8 cellular contexts compared by ENCODE assay signal in the genomic region with DNA sequence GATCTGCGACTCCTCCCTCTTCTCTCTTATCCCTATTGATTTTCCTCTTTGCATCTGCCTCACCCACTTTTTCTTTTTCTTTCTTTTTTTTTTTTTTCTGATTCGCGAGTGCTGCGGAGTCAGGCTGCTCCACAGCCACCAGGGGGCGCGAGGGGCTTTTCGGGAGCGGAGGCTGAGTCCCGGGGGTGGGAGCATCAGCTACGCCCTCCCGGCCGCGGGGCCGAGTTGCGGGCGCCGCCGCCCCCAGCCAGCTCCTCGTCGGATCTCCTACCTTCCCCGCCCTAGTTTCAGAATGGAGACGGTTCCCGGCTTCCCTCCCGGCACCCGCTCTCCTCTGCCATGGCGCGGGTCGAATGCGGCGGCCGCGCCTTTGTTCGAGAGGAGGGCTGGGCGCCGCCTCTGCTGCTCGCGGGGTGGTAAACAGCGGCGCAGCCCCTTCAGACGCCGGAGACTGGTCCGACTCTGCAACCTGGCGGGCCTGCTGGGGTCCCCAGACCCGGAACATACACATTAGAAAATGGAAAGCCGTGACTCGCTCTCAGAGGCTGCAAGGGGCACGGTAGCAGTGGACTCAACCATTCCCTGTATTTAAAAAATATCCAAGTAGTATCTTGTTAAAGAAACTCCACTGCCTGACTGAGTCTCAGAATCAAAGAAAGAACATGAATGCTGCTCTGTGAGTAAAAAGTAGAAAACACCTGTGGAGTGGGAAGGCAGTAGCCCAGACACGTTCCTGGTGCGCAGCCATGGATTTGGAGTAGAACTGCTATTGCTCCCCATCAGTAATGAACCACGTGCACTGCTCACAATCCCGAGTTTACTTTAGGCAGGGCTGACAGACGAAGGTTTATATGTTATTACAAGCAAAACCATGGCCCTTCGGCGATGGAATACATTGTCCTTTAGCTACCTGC. TPM values are rescaled to one million over a fixed set of nuclear protein-coding genes. Genes with fewer than 3 reads are reported as not detected.
DNase-seq lines count a peak whose midpoint lies in the region; ATAC-seq and TF ChIP-seq lines count a peak whose summit lies in the region.

No MANE protein-coding gene starts in this region.

- DNase-seq in DMS79 (lab: John Stamatoyannopoulos, UW) (peak; percentile 66), KG1 (lab: John Stamatoyannopoulos, UW) (peak; percentile 9), RPMI7951 (ENCODE audit: low read depth) (peak; percentile 83), activated gamma-delta T cell (lab: John Stamatoyannopoulos, UW) (peak; percentile 14), fibroblast of villous mesenchyme (ENCODE audit: low read depth) (peak; percentile 90), neural crest cell (ENCODE audit: low read depth, low spot score) (peak; percentile 94)
- DNase-seq in stimulated activated naive CD8-positive, alpha-beta T cell treated with anti-CD3 and anti-CD28 coated beads, Interleukin-15, amount 100 ng/mL, for 72 hours, result peak; percentile 65 to 75

- TF ChIP-seq CTCF in fibroblast of villous mesenchyme (IDR thresholded peaks at IDR 0.05; ENCODE audit: insufficient read depth, low read depth, low read length) (peak; percentile 98), neural crest cell (conservative IDR thresholded peaks at IDR 0.05) (peak; percentile 97)

- peak overlapping the region; percentile 98 for H3K4me3 Mint-ChIP-seq in neural crest cell
- H3K4me3 Mint-ChIP-seq in stimulated activated naive CD8-positive, alpha-beta T cell treated with anti-CD3 and anti-CD28 coated beads, Interleukin-15, amount 100 ng/mL, for 72 hours, result peak overlapping the region; percentile 89 to 93

- H3K27me3 Mint-ChIP-seq in neural crest cell (ENCODE audit: low read depth), result peaks cover 30% of the 10 kb centered on the region
- peaks cover 89% of the 10 kb centered on the region for H3K27me3 Mint-ChIP-seq in stimulated activated naive CD8-positive, alpha-beta T cell treated with anti-CD3 and anti-CD28 coated beads, Interleukin-15, amount 100 ng/mL, for 72 hours

- H3K36me3 Mint-ChIP-seq in neural crest cell (ENCODE audit: low read depth), result no peaks in the 10 kb centered on the region

- peaks cover 52% of the 10 kb centered on the region for H3K4me1 Mint-ChIP-seq in neural crest cell
- H3K4me1 Mint-ChIP-seq in stimulated activated naive CD8-positive, alpha-beta T cell treated with anti-CD3 and anti-CD28 coated beads, Interleukin-15, amount 100 ng/mL, for 72 hours, result peaks cover 18% of the 10 kb centered on the region

- peak overlapping the region; percentile 85 for H3K27ac Mint-ChIP-seq in neural crest cell (ENCODE audit: unreplicated experiment)
- peak overlapping the region in 1 of 2 donors; percentile 54 for H3K27ac Mint-ChIP-seq in stimulated activated naive CD8-positive, alpha-beta T cell treated with anti-CD3 and anti-CD28 coated beads, Interleukin-15, amount 100 ng/mL, for 72 hours

- H3K4me3 ChIP-seq in fibroblast of villous mesenchyme (ENCODE audit: low read depth, low read length), result peak overlapping the region; percentile 80

- peak; percentile 78 for ATAC-seq in GM21786 (IDR thresholded peaks at IDR 0.05; ENCODE audit: unreplicated experiment)
- peak; percentile 82 for ATAC-seq in stimulated activated naive CD8-positive, alpha-beta T cell treated with anti-CD3 and anti-CD28 coated beads, Interleukin-15, amount 100 ng/mL, for 72 hours

- no peaks in the 10 kb centered on the region for H3K9me3 Mint-ChIP-seq in neural crest cell
- no peaks in the 10 kb centered on the region for H3K9me3 Mint-ChIP-seq in stimulated activated naive CD8-positive, alpha-beta T cell treated with anti-CD3 and anti-CD28 coated beads, Interleukin-15, amount 100 ng/mL, for 72 hours

RNA-seq across cellular contexts. Expression of a gene that starts 55.7 kb away (rescaled TPM):
- total RNA-seq in RPMI7951 (2014; rRNA removed; shearing (Covaris generic)), result 191 and 198 TPM in 2 replicates
- total RNA-seq in fibroblast of villous mesenchyme (126 and 161 TPM in 2 replicates), neural crest cell (98.9 and 102 TPM in 2 replicates)

Comparison
In these comparisons a context has a peak if more than half of its experiments do, and no peak if none do; other contexts are left out.
1. Peak in every context shown above with its lines: DNase-seq, ATAC-seq and H3K4me3 ChIP-seq.
2. DNase-seq: peak in every context shown above with its lines; median percentile 94 in neural crest cell; 90 in fibroblast of villous mesenchyme; 83 in RPMI7951; 70 in stimulated activated naive CD8-positive, alpha-beta T cell treated with anti-CD3 and anti-CD28 coated beads, Interleukin-15, amount 100 ng/mL, for 72 hours; 66 in DMS79; 14 in activated gamma-delta T cell; 9 in KG1.